3 cellular contexts compared by ENCODE assay signal in genomic region chr11:2578006-2578933, GRCh38.
A peak's percentile ranks its signal among the peaks of the same experiment; 100 is the strongest.
TF ChIP-seq lines count a peak whose summit lies in the region.

No MANE protein-coding gene starts in this region.

TF ChIP-seq in SK-N-SH, 30 proteins besides CTCF, POLR2A, EP300 and RAD21 (continued from another document):
- TF ChIP-seq RXRA (IDR thresholded peaks at IDR 0.05; ENCODE audit: borderline replicate concordance, low read depth) (no peak), MAX (IDR thresholded peaks at IDR 0.05; ENCODE audit: low read depth) (no peak), CHD2 (IDR thresholded peaks at IDR 0.05; ENCODE audit: low read length, partially characterized antibody) (no peak), USF2 (IDR thresholded peaks at IDR 0.05; ENCODE audit: borderline replicate concordance, low read depth, low read length) (no peak), ZBTB33 (IDR thresholded peaks at IDR 0.05; ENCODE audit: borderline replicate concordance, low read depth) (no peak), MEF2A (IDR thresholded peaks at IDR 0.05; ENCODE audit: borderline replicate concordance, low read depth) (no peak), REST (IDR thresholded peaks at IDR 0.05; ENCODE audit: low read depth, low read length) (no peak), SMC3 (IDR thresholded peaks at IDR 0.05; ENCODE audit: low read depth, low read length) (no peak), NRF1 (IDR thresholded peaks at IDR 0.05; ENCODE audit: low read depth, low read length) (no peak), MXI1 (IDR thresholded peaks at IDR 0.05; ENCODE audit: low read depth, low read length) (no peak)

TF ChIP-seq in SK-N-SH treated with all-trans-retinoic acid at 6 μM for 48 hours, 23 proteins besides CTCF, POLR2A, EP300 and RAD21 (continued from another document):
- TF ChIP-seq CSDC2 (CRISPR knock-in tag; IDR thresholded peaks at IDR 0.05) (no peak), RARB (CRISPR knock-in tag; IDR thresholded peaks at IDR 0.05) (no peak)

TF ChIP-seq in K562, 482 proteins besides CTCF, POLR2A, EP300 and RAD21 (continued from another document):
- TF ChIP-seq STAT6 (CRISPR knock-in tag; IDR thresholded peaks at IDR 0.05) (no peak), EGR1 (conservative IDR thresholded peaks at IDR 0.05) (no peak), PKNOX1 (IDR thresholded peaks at IDR 0.05) (peak; percentile 15; the same call in 1 of the 2 replicates), MTA1 (IDR thresholded peaks at IDR 0.05; ENCODE audit: borderline replicate concordance) (no peak), ETV5 (CRISPR knock-in tag; IDR thresholded peaks at IDR 0.05; ENCODE audit: low read depth) (no peak), SIN3B (IDR thresholded peaks at IDR 0.05; ENCODE audit: low read depth) (no peak), REST (CRISPR knock-in tag; IDR thresholded peaks at IDR 0.05; ENCODE audit: low read depth) (no peak), MEIS2 (IDR thresholded peaks at IDR 0.05; ENCODE audit: partially characterized antibody) (peak; percentile 3), BRD9 (IDR thresholded peaks at IDR 0.05; ENCODE audit: low read depth, partially characterized antibody) (no peak), FOXJ2 (tag; IDR thresholded peaks at IDR 0.05) (no peak), NEUROD1 (IDR thresholded peaks at IDR 0.05; ENCODE audit: borderline replicate concordance, low read depth, low read length, partially characterized antibody) (no peak), NFIC (IDR thresholded peaks at IDR 0.05) (peak; percentile 69), ZNF586 (CRISPR knock-in tag; conservative IDR thresholded peaks at IDR 0.05) (no peak), ZBTB1 (CRISPR knock-in tag; IDR thresholded peaks at IDR 0.05; ENCODE audit: borderline replicate concordance, low read depth) (no peak), EZH2 (IDR thresholded peaks at IDR 0.05; ENCODE audit: borderline replicate concordance, low read depth, low read length) (no peak), MXD1 (CRISPR knock-in tag; IDR thresholded peaks at IDR 0.05; ENCODE audit: borderline replicate concordance, poor library complexity, severe bottlenecking) (no peak), ZNF212 (CRISPR knock-in tag; IDR thresholded peaks at IDR 0.05) (no peak)
